Comparison of ENCODE assay signal across 1 cellular context in genomic region chr6:123519191-123519510, GRCh38.
TF ChIP-seq lines count a peak whose summit lies in the region.

No MANE protein-coding gene starts in this region.

TF ChIP-seq in GM23338, 12 proteins besides CTCF, POLR2A, EP300 and RAD21 (continued from another document):
- no peak for TF ChIP-seq ZNF462 (CRISPR knock-in tag; IDR thresholded peaks at IDR 0.05)
- no peak for TF ChIP-seq EZH2phosphoT487 (IDR thresholded peaks at IDR 0.05; ENCODE audit: unreplicated experiment)
- TF ChIP-seq STAT1 (IDR thresholded peaks at IDR 0.05; ENCODE audit: unreplicated experiment), result no peak
- TF ChIP-seq ZNF331 (CRISPR knock-in tag; IDR thresholded peaks at IDR 0.05; ENCODE audit: low read depth), result no peak
- no peak for TF ChIP-seq POLR2AphosphoS5 (IDR thresholded peaks at IDR 0.05; ENCODE audit: low read depth)
- no peak for TF ChIP-seq EZH2 (IDR thresholded peaks at IDR 0.05; ENCODE audit: low read depth, unreplicated experiment)
- no peak for TF ChIP-seq NANOG (IDR thresholded peaks at IDR 0.05; ENCODE audit: borderline replicate concordance)
TF ChIP-seq in GM23338: peak in this region for 0.
